23 cellular contexts compared by ENCODE assay signal in genomic region chr12:3532931-3533702, GRCh38. TPM values are rescaled to one million over a fixed set of nuclear protein-coding genes. Genes with fewer than 3 reads are reported as not detected.
"Had no signal": no experiment of that assay in that cellular context is flagged by ENCODE, and none has a peak within 500 bp of the region (broad histone marks: within the 10 kb centered on the region; RNA-seq: fewer than 3 reads in every experiment).

No MANE protein-coding gene starts in this region.

- H3K4me1 ChIP-seq: foreskin keratinocyte had no signal

- H3K36me3 ChIP-seq: brain microvascular endothelial cell, ovary, prostate gland, stomach had no signal

- H3K9me2 ChIP-seq: SK-N-SH had no signal

- DNase-seq: activated CD4-positive, alpha-beta T cell treated with anti-CD3 and anti-CD28 coated beads, Interleukin-2, amount 10 ng/mL, durations not matched to agents 24 days and 14 days; activated CD8-positive, alpha-beta T cell treated with anti-CD3 and anti-CD28 coated beads for 36 hours; activated gamma-delta T cell treated with Interleukin-2 at 50 U/mL for 16 hours; activated T-cell treated with anti-CD3 and anti-CD28 coated beads, Interleukin-2, amount 50 U/mL, for 1 hour; aorta; brain microvascular endothelial cell; cortex of kidney; effector CD4-positive, alpha-beta T cell; erythroblast; foreskin keratinocyte; hippocampal formation; natural killer cell; SIG-M5; stimulated activated CD4-positive, alpha-beta T cell treated with anti-CD3 and anti-CD28 coated beads, Interleukin-1b, Interleukin-23, amount 100 ng/mL, for 48 hours; stomach had no signal

- H3K9ac ChIP-seq: SK-N-SH had no signal

- H3K9me3 ChIP-seq: ovary, prostate gland, SK-N-SH had no signal

- H3K27ac ChIP-seq: brain microvascular endothelial cell, foreskin keratinocyte, ovary, skin epidermis, stomach had no signal

- H3K4me3 ChIP-seq: ovary, prostate gland, skin epidermis, stomach had no signal

- H3K4me2 ChIP-seq: SK-N-SH had no signal

- H3K27me3 ChIP-seq: ovary had no signal

RNA-seq across cellular contexts. Expression of gene PRMT8, which starts 42.1 kb away (rescaled TPM):
- total RNA-seq: activated CD4-positive, alpha-beta T cell treated with anti-CD3 and anti-CD28 coated beads, Interleukin-2, amount 10 ng/mL, durations not matched to agents 24 days and 14 days; activated CD8-positive, alpha-beta T cell treated with anti-CD3 and anti-CD28 coated beads for 36 hours; aorta; foreskin keratinocyte; glomerular endothelial cell; lung microvascular endothelial cell; mesothelial cell of epicardium; natural killer cell; stomach; T-helper 2 cell treated with Interferon-gamma antibody and Interleukin-4, amounts not matched to agents 100 ng/mL and 5 ng/mL, for 36 hours had no signal
- polyA plus RNA-seq: aorta, foreskin keratinocyte, SK-N-SH, stomach had no signal
